ENCODE assay signal across 1 cellular context in genomic region chr20:51306521-51307358, GRCh38.
TF ChIP-seq lines count a peak whose summit lies in the region.

No MANE protein-coding gene starts in this region.

TF ChIP-seq in HepG2, 621 proteins besides CTCF, POLR2A, EP300 and RAD21 (continued from another document and continues in another):
- TF ChIP-seq BHLHE40 (IDR thresholded peaks at IDR 0.05; ENCODE audit: low read length) = peak; percentile 55; the same call in 1 of the 2 replicates
- TF ChIP-seq MZF1 (CRISPR knock-in tag; IDR thresholded peaks at IDR 0.05; ENCODE audit: borderline replicate concordance) = peak; percentile 67; the same call in 1 of the 2 replicates
- peak; percentile 55; the same call in 1 of the 2 replicates for TF ChIP-seq ZNF784 (CRISPR knock-in tag; IDR thresholded peaks at IDR 0.05; ENCODE audit: borderline replicate concordance)
- no peak for TF ChIP-seq NFAT5 (CRISPR knock-in tag; IDR thresholded peaks at IDR 0.05)
- peak; percentile 84; the same call in 1 of the 2 replicates for TF ChIP-seq MIER3 (CRISPR knock-in tag; IDR thresholded peaks at IDR 0.05; ENCODE audit: borderline replicate concordance)
- TF ChIP-seq ZNF446 (CRISPR knock-in tag; IDR thresholded peaks at IDR 0.05) = no peak
- TF ChIP-seq ZNF510 (CRISPR knock-in tag; IDR thresholded peaks at IDR 0.05; ENCODE audit: low read depth) = no peak
- TF ChIP-seq AGO2 (optimal IDR thresholded peaks at IDR 0.05; ENCODE audit: low read depth, low read length) = no peak
- 0 out of 2 replicates have a peak, but pooled peaks have one; percentile 73 for TF ChIP-seq ZNF792 (CRISPR knock-in tag; IDR thresholded peaks at IDR 0.05)
- TF ChIP-seq SAP130 (CRISPR knock-in tag; IDR thresholded peaks at IDR 0.05; ENCODE audit: low read depth) = no peak
- TF ChIP-seq FOXK2 (IDR thresholded peaks at IDR 0.05) = no peak
- TF ChIP-seq MYC (CRISPR knock-in tag; IDR thresholded peaks at IDR 0.05; ENCODE audit: borderline replicate concordance) = peak; percentile 29; the same call in 1 of the 2 replicates
- peak; percentile 72 for TF ChIP-seq ZNF687 (CRISPR knock-in tag; IDR thresholded peaks at IDR 0.05)
- no peak for TF ChIP-seq CHD4 (IDR thresholded peaks at IDR 0.05; ENCODE audit: borderline replicate concordance, low read length)
- no peak for TF ChIP-seq MED1 (CRISPR knock-in tag; IDR thresholded peaks at IDR 0.05)
- TF ChIP-seq RBAK (CRISPR knock-in tag; IDR thresholded peaks at IDR 0.05) = no peak
- no peak for TF ChIP-seq TBL1XR1 (IDR thresholded peaks at IDR 0.05; ENCODE audit: borderline replicate concordance, low read length, partially characterized antibody)
- no peak for TF ChIP-seq HNF4A (CRISPR knock-in tag; IDR thresholded peaks at IDR 0.05)
- no peak for TF ChIP-seq TAF1 (CRISPR knock-in tag; IDR thresholded peaks at IDR 0.05)
- no peak for TF ChIP-seq ZNF790 (CRISPR knock-in tag; IDR thresholded peaks at IDR 0.05; ENCODE audit: borderline replicate concordance)
- TF ChIP-seq MXI1 (IDR thresholded peaks at IDR 0.05; ENCODE audit: borderline replicate concordance, low read depth, low read length) = no peak
- TF ChIP-seq ZNF746 (CRISPR knock-in tag; IDR thresholded peaks at IDR 0.05) = no peak
- no peak for TF ChIP-seq ZNF557 (CRISPR knock-in tag; IDR thresholded peaks at IDR 0.05)
- TF ChIP-seq ISX (CRISPR knock-in tag; conservative IDR thresholded peaks at IDR 0.05) = no peak
- TF ChIP-seq THAP7 (CRISPR knock-in tag; IDR thresholded peaks at IDR 0.05) = no peak
- no peak for TF ChIP-seq MEIS2 (CRISPR knock-in tag; IDR thresholded peaks at IDR 0.05)
- no peak for TF ChIP-seq ZBTB10 (CRISPR knock-in tag; IDR thresholded peaks at IDR 0.05; ENCODE audit: borderline replicate concordance)
- no peak; the same call in 1 of the 2 replicates for TF ChIP-seq ZIK1 (CRISPR knock-in tag; IDR thresholded peaks at IDR 0.05; ENCODE audit: borderline replicate concordance, low read depth)
- no peak for TF ChIP-seq TFE3 (CRISPR knock-in tag; IDR thresholded peaks at IDR 0.05)
- TF ChIP-seq MAZ (IDR thresholded peaks at IDR 0.05; ENCODE audit: borderline replicate concordance, low read depth, low read length) = 0 out of 2 replicates have a peak, but pooled peaks have one; percentile 35
- TF ChIP-seq MAZ (CRISPR knock-in tag; IDR thresholded peaks at IDR 0.05; ENCODE audit: low read depth) = peak; percentile 78
- TF ChIP-seq SMAD9 (CRISPR knock-in tag; IDR thresholded peaks at IDR 0.05) = no peak
- TF ChIP-seq NFE2L1 (CRISPR knock-in tag; IDR thresholded peaks at IDR 0.05; ENCODE audit: borderline replicate concordance) = no peak
- TF ChIP-seq GATAD1 (CRISPR knock-in tag; IDR thresholded peaks at IDR 0.05) = peak; percentile 58
- TF ChIP-seq HNRNPK (IDR thresholded peaks at IDR 0.05; ENCODE audit: low read depth, low read length, poor library complexity, severe bottlenecking) = no peak
- no peak for TF ChIP-seq JUNB (CRISPR knock-in tag; IDR thresholded peaks at IDR 0.05; ENCODE audit: borderline replicate concordance)
- peak; percentile 56; the same call in 1 of the 2 replicates for TF ChIP-seq ZBTB49 (CRISPR knock-in tag; IDR thresholded peaks at IDR 0.05; ENCODE audit: borderline replicate concordance)
- peak; percentile 85 for TF ChIP-seq ZNF83 (CRISPR knock-in tag; IDR thresholded peaks at IDR 0.05; ENCODE audit: borderline replicate concordance)
- 0 out of 2 replicates have a peak, but pooled peaks have one; percentile 40 for TF ChIP-seq ZNF639 (CRISPR knock-in tag; conservative IDR thresholded peaks at IDR 0.05)
- 0 out of 2 replicates have a peak, but pooled peaks have one; percentile 61 for TF ChIP-seq SALL2 (CRISPR knock-in tag; IDR thresholded peaks at IDR 0.05)
